19 cellular contexts compared by ENCODE assay signal in genomic region chr2:12202301-12202700, GRCh38.
A peak's percentile ranks its signal among the peaks of the same experiment; 100 is the strongest.
DNase-seq lines count a peak whose midpoint lies in the region; ATAC-seq and TF ChIP-seq lines count a peak whose summit lies in the region.
"Had no signal": no experiment of that assay in that cellular context is flagged by ENCODE, and none has a peak within 500 bp of the region (broad histone marks: within the 10 kb centered on the region; RNA-seq: fewer than 3 reads in every experiment).

No MANE protein-coding gene starts in this region.

- H3K4me1 Mint-ChIP-seq in mesothelial cell of epicardium: peaks cover 36% of the 10 kb centered on the region
- H3K4me1 Mint-ChIP-seq: CD8-positive, alpha-beta memory T cell had no signal

- peak overlapping the region; percentile 43 for H2AFZ ChIP-seq in ACC112 (ENCODE audit: low read length, unreplicated experiment)

- H3K79me2 ChIP-seq in ACC112 (ENCODE audit: control insufficient read depth, insufficient read depth, low read length, unreplicated experiment): no peaks in the 10 kb centered on the region

- H3K27me3 ChIP-seq in ACC112 (ENCODE audit: insufficient read depth, low read length) (no peaks in the 10 kb centered on the region), NT2/D1 (ENCODE audit: insufficient read depth, insufficient read length) (no peaks in the 10 kb centered on the region)
- H3K27me3 ChIP-seq: upper lobe of right lung had no signal

- H3K36me3 ChIP-seq in ACC112 (ENCODE audit: insufficient read depth, low read length): no peaks in the 10 kb centered on the region
- no peaks in the 10 kb centered on the region for H3K36me3 ChIP-seq in NT2/D1 (ENCODE audit: insufficient read depth, insufficient read length, low read length)
- H3K36me3 ChIP-seq: upper lobe of right lung had no signal

- H3K27me3 Mint-ChIP-seq in mesothelial cell of epicardium (ENCODE audit: low read depth): no peaks in the 10 kb centered on the region
- H3K27me3 Mint-ChIP-seq: CD8-positive, alpha-beta memory T cell; stimulated activated naive CD8-positive, alpha-beta T cell treated with anti-CD3 and anti-CD28 coated beads, Interleukin-15, Interleukin-2, amounts not matched to agents 100 ng/mL and 50 ng/mL, for 24 hours; T-helper 17 cell had no signal

- peaks cover 22% of the 10 kb centered on the region for H3K9me3 Mint-ChIP-seq in mesothelial cell of epicardium

- H3K9ac ChIP-seq in NT2/D1 (ENCODE audit: insufficient read length, low read depth): no peak overlapping the region

- H3K27ac ChIP-seq in ACC112 (ENCODE audit: low read depth, low read length): peak overlapping the region; percentile 27; the same call in 1 of the 2 replicates
- H3K27ac ChIP-seq: upper lobe of right lung had no signal

- H3K9me3 ChIP-seq in NT2/D1 (ENCODE audit: insufficient read depth, low read length): 0 out of 2 replicates have a peak, but pooled peaks cover 5% of the 10 kb centered on the region
- H3K9me3 ChIP-seq: upper lobe of right lung had no signal

- peak overlapping the region; percentile 92 for H3K27ac Mint-ChIP-seq in mesothelial cell of epicardium
- H3K27ac Mint-ChIP-seq: activated T-helper 2 cell treated with anti-CD3 and anti-CD28 coated beads, Interferon-gamma antibody, Interleukin-2, Interleukin-4, amounts not matched to agents 10 μg/mL and 5 μg/mL and 100 μg/mL, durations not matched to agents 14 hours and 24 hours and 36 hours; immature natural killer cell; stimulated activated naive CD8-positive, alpha-beta T cell treated with anti-CD3 and anti-CD28 coated beads, Interleukin-15, Interleukin-2, amounts not matched to agents 100 ng/mL and 50 ng/mL, for 24 hours; T-helper 17 cell had no signal

- peaks cover 24% of the 10 kb centered on the region for H3K4me1 ChIP-seq in ACC112 (ENCODE audit: control insufficient read depth, insufficient read depth, low read length, unreplicated experiment)
- H3K4me1 ChIP-seq in NT2/D1 (ENCODE audit: insufficient read depth, insufficient read length): no peaks in the 10 kb centered on the region

- peak overlapping the region; percentile 22 for H3K4me3 Mint-ChIP-seq in mesothelial cell of epicardium
- H3K4me3 Mint-ChIP-seq: CD8-positive, alpha-beta memory T cell; immature natural killer cell; stimulated activated naive CD8-positive, alpha-beta T cell treated with anti-CD3 and anti-CD28 coated beads, Interleukin-15, Interleukin-2, amounts not matched to agents 100 ng/mL and 50 ng/mL, for 24 hours; T-helper 17 cell had no signal

- H3K36me3 Mint-ChIP-seq in mesothelial cell of epicardium: peaks cover 1% of the 10 kb centered on the region

- H3K4me3 ChIP-seq in ACC112 (ENCODE audit: low read depth, low read length): peak overlapping the region; percentile 40; the same call in 1 of the 2 replicates
- no peak overlapping the region for H3K4me3 ChIP-seq in NT2/D1 (ENCODE audit: insufficient read length, low read depth)
- H3K4me3 ChIP-seq: upper lobe of right lung had no signal

- in situ Hi-C loops in ACHN (cut with HindIII; ENCODE audit: low pct_ligation_motif_present, low pct_unique_long_range_greater_than_20kb, low sequenced_read_pairs): no loop called here

- ATAC-seq in GM21825 (IDR thresholded peaks at IDR 0.05; ENCODE audit: unreplicated experiment): no peak
- ATAC-seq: T-helper 17 cell, upper lobe of right lung had no signal

- peak; percentile 22 for DNase-seq in NT2/D1 (ENCODE audit: low read depth, low spot score)
- DNase-seq in fibroblast of gingiva (ENCODE audit: low read depth): peak; percentile 27
- DNase-seq in mesothelial cell of epicardium (ENCODE audit: low spot score in 2 of 2, unreplicated experiment in 2 of 2): no peak
- DNase-seq in NCI-H82 treated with DMSO at 0.1 percent for 48 hours (lab: John Stamatoyannopoulos, UW; ENCODE audit: unreplicated experiment): no peak
- DNase-seq in ACHN: no peak
- DNase-seq in epidermal melanocyte (ENCODE audit: insufficient read length, low spot score): no peak
- DNase-seq: amygdala; CD8-positive, alpha-beta memory T cell; immature natural killer cell; MV-4-11; NCI-H2081; NCI-H524; retina; T-helper 17 cell; upper lobe of right lung had no signal

- TF ChIP-seq CTCF in mesothelial cell of epicardium (IDR thresholded peaks at IDR 0.05; ENCODE audit: unreplicated experiment): no peak

Comparison
In these comparisons a context has a peak if more than half of its experiments do, and no peak if none do; other contexts are left out.
1. DNase-seq: peak in NT2/D1 (single experiment) and fibroblast of gingiva (single experiment); none in mesothelial cell of epicardium (0 of 2), NCI-H82 treated with DMSO at 0.1 percent for 48 hours (single experiment), ACHN (single experiment) and epidermal melanocyte (single experiment).